Comparison of ENCODE assay signal across 1 cellular context in the genomic region with DNA sequence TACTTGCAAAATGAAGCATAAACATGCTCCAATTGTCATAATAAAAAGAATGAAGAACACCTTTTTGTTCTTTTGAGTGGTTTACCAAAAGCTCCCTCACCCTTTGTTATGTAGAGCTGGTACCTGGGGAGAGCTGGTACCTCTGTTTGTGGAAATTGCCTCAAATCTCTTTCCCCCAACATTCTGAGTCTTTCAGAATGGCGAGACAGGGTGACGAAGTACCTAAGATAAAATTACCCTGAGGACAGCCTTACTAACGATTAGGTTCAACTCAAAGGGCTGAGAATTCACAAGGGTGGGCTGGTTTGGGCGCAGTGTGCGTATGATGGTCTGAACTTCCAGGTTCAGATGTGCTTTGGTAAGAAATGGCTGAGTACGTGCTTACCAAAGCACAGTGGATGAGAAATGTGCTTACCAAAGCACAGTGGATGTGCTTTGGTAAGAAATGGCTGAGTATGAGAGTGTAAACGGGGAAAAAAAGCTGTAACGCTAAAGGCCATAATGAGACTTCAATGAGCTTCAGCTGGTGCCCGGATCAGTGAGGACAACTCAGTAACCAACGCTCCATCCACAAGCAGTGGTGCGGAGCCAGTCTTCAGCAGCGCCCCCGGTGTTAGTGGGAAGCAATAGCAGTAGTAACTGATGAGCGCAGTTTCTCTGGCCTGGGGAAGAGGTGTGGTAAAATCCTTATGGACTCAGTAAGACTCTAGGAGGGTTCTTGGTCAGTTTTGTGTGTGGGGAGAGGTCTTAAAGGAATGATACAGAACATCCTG.
TF ChIP-seq lines count a peak whose summit lies in the region.

No MANE protein-coding gene starts in this region.

TF ChIP-seq in SK-N-SH, 30 proteins besides CTCF, POLR2A, EP300 and RAD21 (continued from another document):
- TF ChIP-seq, protein P1, sequence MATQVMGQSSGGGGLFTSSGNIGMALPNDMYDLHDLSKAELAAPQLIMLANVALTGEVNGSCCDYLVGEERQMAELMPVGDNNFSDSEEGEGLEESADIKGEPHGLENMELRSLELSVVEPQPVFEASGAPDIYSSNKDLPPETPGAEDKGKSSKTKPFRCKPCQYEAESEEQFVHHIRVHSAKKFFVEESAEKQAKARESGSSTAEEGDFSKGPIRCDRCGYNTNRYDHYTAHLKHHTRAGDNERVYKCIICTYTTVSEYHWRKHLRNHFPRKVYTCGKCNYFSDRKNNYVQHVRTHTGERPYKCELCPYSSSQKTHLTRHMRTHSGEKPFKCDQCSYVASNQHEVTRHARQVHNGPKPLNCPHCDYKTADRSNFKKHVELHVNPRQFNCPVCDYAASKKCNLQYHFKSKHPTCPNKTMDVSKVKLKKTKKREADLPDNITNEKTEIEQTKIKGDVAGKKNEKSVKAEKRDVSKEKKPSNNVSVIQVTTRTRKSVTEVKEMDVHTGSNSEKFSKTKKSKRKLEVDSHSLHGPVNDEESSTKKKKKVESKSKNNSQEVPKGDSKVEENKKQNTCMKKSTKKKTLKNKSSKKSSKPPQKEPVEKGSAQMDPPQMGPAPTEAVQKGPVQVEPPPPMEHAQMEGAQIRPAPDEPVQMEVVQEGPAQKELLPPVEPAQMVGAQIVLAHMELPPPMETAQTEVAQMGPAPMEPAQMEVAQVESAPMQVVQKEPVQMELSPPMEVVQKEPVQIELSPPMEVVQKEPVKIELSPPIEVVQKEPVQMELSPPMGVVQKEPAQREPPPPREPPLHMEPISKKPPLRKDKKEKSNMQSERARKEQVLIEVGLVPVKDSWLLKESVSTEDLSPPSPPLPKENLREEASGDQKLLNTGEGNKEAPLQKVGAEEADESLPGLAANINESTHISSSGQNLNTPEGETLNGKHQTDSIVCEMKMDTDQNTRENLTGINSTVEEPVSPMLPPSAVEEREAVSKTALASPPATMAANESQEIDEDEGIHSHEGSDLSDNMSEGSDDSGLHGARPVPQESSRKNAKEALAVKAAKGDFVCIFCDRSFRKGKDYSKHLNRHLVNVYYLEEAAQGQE (IDR thresholded peaks at IDR 0.05; ENCODE audit: low read depth, low read length): no peak
- TF ChIP-seq, protein P2, sequence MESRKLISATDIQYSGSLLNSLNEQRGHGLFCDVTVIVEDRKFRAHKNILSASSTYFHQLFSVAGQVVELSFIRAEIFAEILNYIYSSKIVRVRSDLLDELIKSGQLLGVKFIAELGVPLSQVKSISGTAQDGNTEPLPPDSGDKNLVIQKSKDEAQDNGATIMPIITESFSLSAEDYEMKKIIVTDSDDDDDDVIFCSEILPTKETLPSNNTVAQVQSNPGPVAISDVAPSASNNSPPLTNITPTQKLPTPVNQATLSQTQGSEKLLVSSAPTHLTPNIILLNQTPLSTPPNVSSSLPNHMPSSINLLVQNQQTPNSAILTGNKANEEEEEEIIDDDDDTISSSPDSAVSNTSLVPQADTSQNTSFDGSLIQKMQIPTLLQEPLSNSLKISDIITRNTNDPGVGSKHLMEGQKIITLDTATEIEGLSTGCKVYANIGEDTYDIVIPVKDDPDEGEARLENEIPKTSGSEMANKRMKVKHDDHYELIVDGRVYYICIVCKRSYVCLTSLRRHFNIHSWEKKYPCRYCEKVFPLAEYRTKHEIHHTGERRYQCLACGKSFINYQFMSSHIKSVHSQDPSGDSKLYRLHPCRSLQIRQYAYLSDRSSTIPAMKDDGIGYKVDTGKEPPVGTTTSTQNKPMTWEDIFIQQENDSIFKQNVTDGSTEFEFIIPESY (IDR thresholded peaks at IDR 0.05; ENCODE audit: borderline replicate concordance, low read depth): no peak
- TF ChIP-seq, protein P3, sequence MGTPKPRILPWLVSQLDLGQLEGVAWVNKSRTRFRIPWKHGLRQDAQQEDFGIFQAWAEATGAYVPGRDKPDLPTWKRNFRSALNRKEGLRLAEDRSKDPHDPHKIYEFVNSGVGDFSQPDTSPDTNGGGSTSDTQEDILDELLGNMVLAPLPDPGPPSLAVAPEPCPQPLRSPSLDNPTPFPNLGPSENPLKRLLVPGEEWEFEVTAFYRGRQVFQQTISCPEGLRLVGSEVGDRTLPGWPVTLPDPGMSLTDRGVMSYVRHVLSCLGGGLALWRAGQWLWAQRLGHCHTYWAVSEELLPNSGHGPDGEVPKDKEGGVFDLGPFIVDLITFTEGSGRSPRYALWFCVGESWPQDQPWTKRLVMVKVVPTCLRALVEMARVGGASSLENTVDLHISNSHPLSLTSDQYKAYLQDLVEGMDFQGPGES (IDR thresholded peaks at IDR 0.05; ENCODE audit: low read depth, low read length): no peak
- TF ChIP-seq FOSL2 (IDR thresholded peaks at IDR 0.05; ENCODE audit: borderline replicate concordance, low read depth) (no peak), RCOR1 (IDR thresholded peaks at IDR 0.05; ENCODE audit: low read length) (no peak), NRF1 (IDR thresholded peaks at IDR 0.05; ENCODE audit: low read depth, low read length) (no peak), FOXJ3 (CRISPR knock-in tag; IDR thresholded peaks at IDR 0.05) (no peak), TCF12 (IDR thresholded peaks at IDR 0.05) (no peak), SIN3A (IDR thresholded peaks at IDR 0.05; ENCODE audit: borderline replicate concordance, low read depth, low read length) (no peak)
